1 cellular context compared by ENCODE assay signal in genomic region chr12:105504286-105504685, GRCh38.
TF ChIP-seq lines count a peak whose summit lies in the region.

No MANE protein-coding gene starts in this region.

TF ChIP-seq in WTC11, 78 proteins besides CTCF, POLR2A, EP300 and RAD21 (continued from another document):
- TF ChIP-seq ARID4B (CRISPR knock-in tag; IDR thresholded peaks at IDR 0.05; ENCODE audit: borderline replicate concordance), result no peak
- no peak for TF ChIP-seq JUN (CRISPR knock-in tag; IDR thresholded peaks at IDR 0.05)
- no peak for TF ChIP-seq ZNF281 (CRISPR knock-in tag; IDR thresholded peaks at IDR 0.05)
- no peak for TF ChIP-seq ZNF232 (CRISPR knock-in tag; IDR thresholded peaks at IDR 0.05)
- no peak for TF ChIP-seq SP1 (CRISPR knock-in tag; conservative IDR thresholded peaks at IDR 0.05)
- TF ChIP-seq TEAD4 (CRISPR knock-in tag; IDR thresholded peaks at IDR 0.05), result no peak
